ENCODE assay signal across 7 cellular contexts in genomic region chr22:30674482-30674881, GRCh38.
"Had no signal": no experiment of that assay in that cellular context is flagged by ENCODE, and none has a peak within 500 bp of the region (broad histone marks: within the 10 kb centered on the region; RNA-seq: fewer than 3 reads in every experiment).

No MANE protein-coding gene starts in this region.

- H3K27ac ChIP-seq: HL-60 had no signal

- H3K27ac Mint-ChIP-seq: IgD-negative memory B cell had no signal

- H3K36me3 Mint-ChIP-seq: IgD-negative memory B cell had no signal

- ATAC-seq: HepG2 had no signal

- FAIRE-seq: HepG2, HTR-8/SVneo had no signal

- DNase-seq: IMR-90, KBM-7, KG1 had no signal

- H3K4me3 Mint-ChIP-seq: IgD-negative memory B cell had no signal

- H3K9me3 Mint-ChIP-seq: IgD-negative memory B cell had no signal
